Comparison of ENCODE assay signal across 10 cellular contexts in genomic region chr6:44452725-44453124, GRCh38.
DNase-seq lines count a peak whose midpoint lies in the region; ATAC-seq and TF ChIP-seq lines count a peak whose summit lies in the region.
"Had no signal": no experiment of that assay in that cellular context is flagged by ENCODE, and none has a peak within 500 bp of the region (broad histone marks: within the 10 kb centered on the region; RNA-seq: fewer than 3 reads in every experiment).

No MANE protein-coding gene starts in this region.

- H3K27me3 Mint-ChIP-seq in MCF 10A (ENCODE audit: insufficient read depth, unreplicated experiment) = no peaks in the 10 kb centered on the region

- BruUV-seq in MCF 10A (replicated peaks; lab: Mats Ljungman, UMichigan) = no TSS peak

- H3K4me2 ChIP-seq in smooth muscle cell = no peak overlapping the region

- H3K4me3 ChIP-seq in breast epithelium (no peak overlapping the region), fibroblast of pulmonary artery (replicated peaks; ENCODE audit: low read depth, low read length) (no peak overlapping the region), smooth muscle cell (no peak overlapping the region), esophagus muscularis mucosa (no peak overlapping the region)

- H3K36me3 ChIP-seq in breast epithelium (no peaks in the 10 kb centered on the region), smooth muscle cell (ENCODE audit: low read depth) (no peaks in the 10 kb centered on the region), esophagus muscularis mucosa (peaks cover 2 to 23% (median 11%) of the 10 kb centered on the region in 4 donors)

- peaks cover 20% of the 10 kb centered on the region for H3K4me1 Mint-ChIP-seq in MCF 10A (ENCODE audit: insufficient read depth, unreplicated experiment)

- ATAC-seq in SK-N-SH treated with all-trans-retinoic acid at 6 μM for 48 hours = peak; percentile 79

- POLR2A ChIA-PET in MCF 10A (lab: Yijun Ruan, JAX) = interaction anchor here (0.6 to 1.0 kb wide), 2 partner anchors 10 to 65 kb away, joined by 4 read pairs; partner anchors contain the start of gene CDC5L

- H3K79me2 ChIP-seq in smooth muscle cell (ENCODE audit: low read depth) = no peaks in the 10 kb centered on the region

- CTCF ChIA-PET in MCF 10A (lab: Yijun Ruan, JAX) = interaction anchor here (0.8 to 5.8 kb wide), 2 partner anchors 16 to 21 kb away, joined by 4 to 41 read pairs; no protein-coding TSS in a partner anchor

- no peak overlapping the region for H2AFZ ChIP-seq in smooth muscle cell (ENCODE audit: low read depth)

- no peak overlapping the region for H3K4me3 Mint-ChIP-seq in MCF 10A (ENCODE audit: unreplicated experiment)

- H3K4me1 ChIP-seq in breast epithelium = no peaks in the 10 kb centered on the region
- peaks cover 7% of the 10 kb centered on the region for H3K4me1 ChIP-seq in smooth muscle cell (ENCODE audit: low read depth)
- peaks cover 10 to 22% (median 20%) of the 10 kb centered on the region in 4 donors for H3K4me1 ChIP-seq in esophagus muscularis mucosa

- H4K20me1 ChIP-seq in smooth muscle cell (ENCODE audit: low read depth) = no peaks in the 10 kb centered on the region

- TF ChIP-seq POLR2A in breast epithelium (IDR thresholded peaks at IDR 0.05) (no peak), esophagus muscularis mucosa (IDR thresholded peaks at IDR 0.05; ENCODE audit: low read depth) (no peak)

- intact Hi-C loops in MCF 10A (cut with micrococcal nuclease) (no loop called here), breast epithelium (cut with DNase I; ENCODE audit: low total_unique reads) (no loop called here), esophagus muscularis mucosa (cut with DNase I) (no loop called here)

- no peaks in the 10 kb centered on the region for H3K9me3 Mint-ChIP-seq in MCF 10A (ENCODE audit: unreplicated experiment)

- H3K27me3 ChIP-seq in breast epithelium (no peaks in the 10 kb centered on the region), smooth muscle cell (ENCODE audit: low read depth) (no peaks in the 10 kb centered on the region), esophagus muscularis mucosa (no peaks in the 10 kb centered on the region)

- peak overlapping the region; percentile 59 for H3K27ac Mint-ChIP-seq in MCF 10A (ENCODE audit: low read depth, unreplicated experiment)

- whole genome bisulfite sequencing in smooth muscle cell (ENCODE audit: low lambda C conversion rate) = 67% methylated on average over 4 of the region's 4 CpGs
- 73% methylated on average over 4 of the region's 4 CpGs for WGBS in esophagus muscularis mucosa

- H3K9ac ChIP-seq in smooth muscle cell (ENCODE audit: low read depth) = no peak overlapping the region

- TF ChIP-seq CTCF in MCF 10A (IDR thresholded peaks at IDR 0.05; ENCODE audit: unreplicated experiment) = no peak
- TF ChIP-seq CTCF in breast epithelium (IDR thresholded peaks at IDR 0.05) = no peak
- TF ChIP-seq CTCF in fibroblast of pulmonary artery (IDR thresholded peaks at IDR 0.05; ENCODE audit: low read length, missing control alignments) = no peak
- no peak for TF ChIP-seq CTCF in smooth muscle cell (IDR thresholded peaks at IDR 0.05; ENCODE audit: borderline replicate concordance, insufficient read depth, poor library complexity, severe bottlenecking)
- no peak for TF ChIP-seq CTCF in esophagus muscularis mucosa (IDR thresholded peaks at IDR 0.05)

- peak; percentile 61 for DNase-seq in MCF 10A (ENCODE audit: unreplicated experiment)
- no peak for DNase-seq in breast epithelium (ENCODE audit: low spot score in 2 of 2)
- peak; percentile 72 for DNase-seq in fibroblast of pulmonary artery (ENCODE audit: low read depth)
- no peak for DNase-seq in smooth muscle cell (lab: John Stamatoyannopoulos, UW; ENCODE audit: unreplicated experiment)
- no peak for DNase-seq in UCSD-AML1 (lab: John Stamatoyannopoulos, UW; ENCODE audit: unreplicated experiment)
- no peak for DNase-seq in esophagus muscularis mucosa (ENCODE audit: extremely low spot score)
- no peak for DNase-seq in SHP77 (lab: John Stamatoyannopoulos, UW)
- DNase-seq: NCI-H1436, small intestine had no signal

- TF ChIP-seq EP300 in esophagus muscularis mucosa (IDR thresholded peaks at IDR 0.05) = no peak

- H3K36me3 Mint-ChIP-seq in MCF 10A (ENCODE audit: insufficient read depth, unreplicated experiment) = peaks cover 9% of the 10 kb centered on the region

- H3K27ac ChIP-seq in breast epithelium (no peak overlapping the region), smooth muscle cell (ENCODE audit: low read depth) (peak overlapping the region; percentile 54), esophagus muscularis mucosa (replicated peaks in 1 of 4) (no peak overlapping the region)

- no peaks in the 10 kb centered on the region for H3K9me3 ChIP-seq in breast epithelium
- H3K9me3 ChIP-seq in smooth muscle cell (replicated peaks; ENCODE audit: low read depth) = no peaks in the 10 kb centered on the region
- H3K9me3 ChIP-seq in esophagus muscularis mucosa = no peaks in the 10 kb centered on the region

- H3F3A ChIP-seq in smooth muscle cell (ENCODE audit: low read depth) = peaks cover 3% of the 10 kb centered on the region

TF ChIP-seq in SK-N-SH treated with all-trans-retinoic acid at 6 μM for 48 hours, 23 proteins besides CTCF, POLR2A, EP300 and RAD21:
- TF ChIP-seq CSRNP3 (CRISPR knock-in tag; IDR thresholded peaks at IDR 0.05) (no peak), ISL1 (CRISPR knock-in tag; IDR thresholded peaks at IDR 0.05) (peak; percentile 43; the same call in 1 of the 2 replicates)

Comparison
In these comparisons a context has a peak if more than half of its experiments do, and no peak if none do; other contexts are left out.
1. DNase-seq: peak in MCF 10A (single experiment) and fibroblast of pulmonary artery (single experiment); none in breast epithelium (0 of 2), smooth muscle cell (single experiment), UCSD-AML1 (single experiment), esophagus muscularis mucosa (single experiment) and SHP77 (0 of 2).